In the genomic region with DNA sequence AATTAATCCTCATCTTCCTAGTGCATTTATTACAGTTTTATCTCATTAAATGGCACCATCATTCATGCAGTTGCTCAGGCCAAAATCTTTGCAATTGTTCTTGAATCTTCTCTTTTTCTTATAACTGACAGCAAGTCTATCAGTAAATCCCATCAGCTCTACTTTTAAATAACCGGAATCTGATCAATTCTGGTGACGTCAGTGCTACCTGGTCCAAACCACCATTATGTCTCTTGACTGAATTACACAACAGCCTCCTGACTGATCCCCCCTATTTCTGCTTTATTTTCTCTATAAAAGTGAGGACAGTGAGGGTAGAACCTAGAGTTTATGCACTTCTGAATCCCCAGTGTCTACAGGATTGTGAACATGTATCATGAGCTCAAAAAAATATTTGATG, we compare ENCODE assay signal across 8 cellular contexts.
"Had no signal": no experiment of that assay in that cellular context is flagged by ENCODE, and none has a peak within 500 bp of the region (broad histone marks: within the 10 kb centered on the region; RNA-seq: fewer than 3 reads in every experiment).

No MANE protein-coding gene starts in this region.

- H3K4me3 ChIP-seq: GM12878 had no signal

- ATAC-seq: GM12878 had no signal

- FAIRE-seq: G401.6, GM12878, GM12891, GM12892, GM18507, GM19239 had no signal

- DNase-seq: GDM1, GF-D8 had no signal
